11 cellular contexts compared by ENCODE assay signal in genomic region chr5:53991942-53992341, GRCh38.
A peak's percentile ranks its signal among the peaks of the same experiment; 100 is the strongest.
DNase-seq lines count a peak whose midpoint lies in the region; ATAC-seq and TF ChIP-seq lines count a peak whose summit lies in the region.
"Had no signal": no experiment of that assay in that cellular context is flagged by ENCODE, and none has a peak within 500 bp of the region (broad histone marks: within the 10 kb centered on the region; RNA-seq: fewer than 3 reads in every experiment).

No MANE protein-coding gene starts in this region.

- no peaks in the 10 kb centered on the region for H3F3A ChIP-seq in GM23338 (replicated peaks; ENCODE audit: low read depth)
- H3F3A ChIP-seq in PC-9 (ENCODE audit: insufficient read depth, low read depth) = no peaks in the 10 kb centered on the region

- H3K9me2 ChIP-seq in GM23338 (ENCODE audit: insufficient read depth) (no peaks in the 10 kb centered on the region), PC-9 (ENCODE audit: insufficient read depth) (no peaks in the 10 kb centered on the region)

- no peaks in the 10 kb centered on the region for H3K4me1 ChIP-seq in BE2C
- H3K4me1 ChIP-seq in GM23338 (ENCODE audit: insufficient read depth) = peaks cover 29% of the 10 kb centered on the region
- H3K4me1 ChIP-seq in PC-9 (replicated peaks; ENCODE audit: insufficient read depth) = no peaks in the 10 kb centered on the region
- no peaks in the 10 kb centered on the region for H3K4me1 ChIP-seq in aorta (ENCODE audit: control insufficient read depth in 1 of 2, insufficient read depth in 2 of 2, low read length in 2 of 2)
- H3K4me1 ChIP-seq: ascending aorta had no signal

- H2AFZ ChIP-seq in GM23338 (no peak overlapping the region), PC-9 (no peak overlapping the region)

- ATAC-seq in GM23338 (no peak; the same call in 2 of the 3 replicates), aorta (ENCODE audit: low FRiP score) (no peak)
- ATAC-seq: left ventricle myocardium superior had no signal

- H3K27ac ChIP-seq in GM23338 (ENCODE audit: low read depth) (no peak overlapping the region), PC-9 (no peak overlapping the region), aorta (ENCODE audit: low read depth in 1 of 2, low read length in 2 of 2) (no peak overlapping the region)
- H3K27ac ChIP-seq: ascending aorta had no signal

- H4K20me1 ChIP-seq in GM23338 (replicated peaks; ENCODE audit: insufficient read depth) (no peaks in the 10 kb centered on the region), PC-9 (ENCODE audit: insufficient read depth) (no peaks in the 10 kb centered on the region)

- BruUV-seq in PC-9 (replicated peaks; lab: Mats Ljungman, UMichigan) = no TSS peak

- DNase-seq in BE2C (no peak), GM23338 (ENCODE audit: low spot score) (peak; percentile 71), PC-9 (no peak), fibroblast of villous mesenchyme (ENCODE audit: low read depth) (peak; percentile 15), aorta (no peak), NCI-H1105 treated with DMSO at 0.1 percent for 48 hours (lab: John Stamatoyannopoulos, UW) (no peak), activated gamma-delta T cell (lab: John Stamatoyannopoulos, UW) (no peak)
- DNase-seq in activated naive CD4-positive, alpha-beta T cell treated with Interleukin-2 at 50 U/mL for 16 hours = no peak
- DNase-seq: GOT3, left ventricle myocardium superior had no signal

- H3K4me1 Mint-ChIP-seq in GM23338 = peaks cover 24% of the 10 kb centered on the region

- H3K27ac Mint-ChIP-seq in GM23338 = no peak overlapping the region

- no peak overlapping the region for H3K4me3 Mint-ChIP-seq in GM23338

- H3K4me2 ChIP-seq in GM23338 (no peak overlapping the region), PC-9 (no peak overlapping the region)

- peak; percentile 28 for TF ChIP-seq CTCF in BE2C (IDR thresholded peaks at IDR 0.05; ENCODE audit: low read depth, low read length)
- peak; percentile 71 to 86 for TF ChIP-seq CTCF in GM23338 (conservative IDR thresholded peaks at IDR 0.05; ENCODE audit: low read depth in 2 of 2)
- TF ChIP-seq CTCF in PC-9 (conservative IDR thresholded peaks at IDR 0.05) = peak; percentile 31; the same call in 1 of the 2 replicates
- TF ChIP-seq CTCF in fibroblast of villous mesenchyme (IDR thresholded peaks at IDR 0.05; ENCODE audit: insufficient read depth, low read depth, low read length) = peak; percentile 39

- H3K4me3 ChIP-seq in BE2C (ENCODE audit: low read depth, low read length) = no peak overlapping the region
- H3K4me3 ChIP-seq in GM23338 = no peak overlapping the region
- no peak overlapping the region for H3K4me3 ChIP-seq in PC-9
- H3K4me3 ChIP-seq in fibroblast of villous mesenchyme (ENCODE audit: low read depth, low read length) = no peak overlapping the region
- H3K4me3 ChIP-seq in aorta (ENCODE audit: low read length in 2 of 2) = no peak overlapping the region
- H3K4me3 ChIP-seq: ascending aorta had no signal

- WGBS in aorta, 2 donors = 97 to 98% methylated on average over 4 of the region's 4 CpGs

- intact Hi-C loops in PC-9 (cut with micrococcal nuclease; ENCODE audit: unreplicated experiment) (no loop called here), aorta (cut with DNase I) (no loop called here)

- no peaks in the 10 kb centered on the region for H3K9me3 Mint-ChIP-seq in GM23338

- H3K27me3 Mint-ChIP-seq in GM23338 (ENCODE audit: insufficient read depth, low read depth, poor library complexity) = no peaks in the 10 kb centered on the region

- no peaks in the 10 kb centered on the region for H3K27me3 ChIP-seq in BE2C
- no peaks in the 10 kb centered on the region for H3K27me3 ChIP-seq in GM23338 (ENCODE audit: insufficient read depth)
- no peaks in the 10 kb centered on the region for H3K27me3 ChIP-seq in PC-9 (ENCODE audit: insufficient read depth, low read depth)
- no peaks in the 10 kb centered on the region for H3K27me3 ChIP-seq in aorta (ENCODE audit: control insufficient read depth in 1 of 2, insufficient read depth in 2 of 2, low read length in 1 of 2)
- H3K27me3 ChIP-seq: ascending aorta had no signal

- H3K79me2 ChIP-seq in GM23338 (replicated peaks; ENCODE audit: insufficient read depth) (no peaks in the 10 kb centered on the region), PC-9 (ENCODE audit: low read depth) (no peaks in the 10 kb centered on the region)

- POLR2A ChIA-PET in PC-9 (lab: Charles Lee; ENCODE audit: unreplicated experiment) = no interaction called here

- CTCF ChIA-PET in PC-9 (lab: Charles Lee) = no interaction called here

- no peaks in the 10 kb centered on the region for H3K36me3 Mint-ChIP-seq in GM23338 (ENCODE audit: low read depth)

- H3K9me3 ChIP-seq in BE2C (no peaks in the 10 kb centered on the region), PC-9 (ENCODE audit: insufficient read depth, low read depth) (no peaks in the 10 kb centered on the region), aorta (ENCODE audit: control insufficient read depth, low read length) (no peaks in the 10 kb centered on the region)
- H3K9me3 ChIP-seq: ascending aorta had no signal

- H3K36me3 ChIP-seq in BE2C = no peaks in the 10 kb centered on the region
- H3K36me3 ChIP-seq in GM23338 (ENCODE audit: insufficient read depth) = no peaks in the 10 kb centered on the region
- H3K36me3 ChIP-seq in PC-9 (ENCODE audit: low read depth) = no peaks in the 10 kb centered on the region
- H3K36me3 ChIP-seq in aorta (ENCODE audit: control insufficient read depth in 1 of 2, insufficient read depth in 2 of 2, low read length in 1 of 2) = no peaks in the 10 kb centered on the region
- H3K36me3 ChIP-seq: ascending aorta had no signal

TF ChIP-seq in GM23338, 12 proteins besides CTCF, POLR2A, EP300 and RAD21:
- no peak for TF ChIP-seq REST (IDR thresholded peaks at IDR 0.05; ENCODE audit: unreplicated experiment)
- no peak for TF ChIP-seq POLR2AphosphoS5 (IDR thresholded peaks at IDR 0.05; ENCODE audit: low read depth)

Comparison
In these comparisons a context has a peak if more than half of its experiments do, and no peak if none do; other contexts are left out.
1. DNase-seq: peak in GM23338 (single experiment) and fibroblast of villous mesenchyme (single experiment); none in BE2C (single experiment), PC-9 (0 of 2), aorta (0 of 2), NCI-H1105 treated with DMSO at 0.1 percent for 48 hours (single experiment), activated gamma-delta T cell (single experiment) and activated naive CD4-positive, alpha-beta T cell treated with Interleukin-2 at 50 U/mL for 16 hours (single experiment).
2. CTCF ChIP-seq: peak in every context shown above with its lines; median percentile 78 in GM23338; 39 in fibroblast of villous mesenchyme; 31 in PC-9; 28 in BE2C.